In the genomic region with DNA sequence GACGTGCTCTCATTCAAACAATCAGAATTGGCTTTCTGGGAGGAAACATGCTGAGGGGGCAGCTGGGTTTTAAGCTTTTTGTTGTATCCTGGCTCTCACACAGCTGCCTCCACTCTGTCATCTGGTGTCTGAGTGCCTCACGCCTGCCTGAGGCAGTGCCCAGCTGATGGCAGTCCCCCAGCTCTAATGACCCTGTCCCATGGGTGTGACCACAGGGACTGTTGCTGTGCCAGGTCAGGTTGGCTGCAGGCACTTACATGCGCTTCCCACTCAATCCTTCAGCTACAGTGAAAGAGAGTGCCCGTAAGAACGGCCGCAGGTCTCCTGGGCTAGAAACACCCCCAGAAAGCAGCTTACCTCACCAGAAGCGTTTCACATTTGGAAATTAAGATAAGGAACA, we compare ENCODE assay signal across 13 cellular contexts. TPM values are rescaled to one million over a fixed set of nuclear protein-coding genes. Genes with fewer than 3 reads are reported as not detected.
A peak's percentile ranks its signal among the peaks of the same experiment; 100 is the strongest.
DNase-seq lines count a peak whose midpoint lies in the region; ATAC-seq and TF ChIP-seq lines count a peak whose summit lies in the region.
"Had no signal": no experiment of that assay in that cellular context is flagged by ENCODE, and none has a peak within 500 bp of the region (broad histone marks: within the 10 kb centered on the region; RNA-seq: fewer than 3 reads in every experiment).

No MANE protein-coding gene starts in this region.

- no peak for TF ChIP-seq EP300 in sigmoid colon (IDR thresholded peaks at IDR 0.05)

- H3K27me3 ChIP-seq in sigmoid colon = no peaks in the 10 kb centered on the region
- H3K27me3 ChIP-seq: esophagus muscularis mucosa had no signal

- H3K36me3 ChIP-seq in sigmoid colon = peaks cover 21 to 91% (median 55%) of the 10 kb centered on the region in 4 donors

- ATAC-seq in left cardiac atrium (peak; percentile 80 to 82), GM18519 (IDR thresholded peaks at IDR 0.05; ENCODE audit: low FRiP score, unreplicated experiment) (no peak), GM21786 (IDR thresholded peaks at IDR 0.05; ENCODE audit: unreplicated experiment) (no peak)

- intact Hi-C loops in left cardiac atrium (cut with DNase I) = no loop called here
- intact Hi-C loops in sigmoid colon (cut with DNase I) = no loop called here

- H3K9me3 ChIP-seq in sigmoid colon = no peaks in the 10 kb centered on the region
- H3K9me3 ChIP-seq: esophagus muscularis mucosa, thoracic aorta had no signal

- no peak overlapping the region for H3K4me3 ChIP-seq in sigmoid colon
- H3K4me3 ChIP-seq: esophagus muscularis mucosa, thoracic aorta had no signal

- DNase-seq in NCI-H1417 (lab: John Stamatoyannopoulos, UW) (peak in 2 of 3 experiments; percentile 32 to 82), NCI-H1417 treated with DMSO at 0.1 percent for 48 hours (lab: John Stamatoyannopoulos, UW) (no peak), NCI-H69 (lab: John Stamatoyannopoulos, UW) (peak; percentile 97), left cardiac atrium (peak; percentile 57), sigmoid colon (peak; percentile 37), DMS 273 (lab: John Stamatoyannopoulos, UW; ENCODE audit: unreplicated experiment) (no peak)
- DNase-seq: activated CD4-positive, CD25-positive, alpha-beta regulatory T cell; activated T-cell treated with anti-CD3 and anti-CD28 coated beads for 4 hours; stimulated activated CD4-positive, alpha-beta T cell treated with anti-CD3 and anti-CD28 coated beads, Interleukin-15, amount 100 ng/mL, for 24 hours had no signal

- H3K27ac ChIP-seq in sigmoid colon = peak overlapping the region in 1 of 4 donors; percentile 64

- WGBS in sigmoid colon, 2 donors = 87 to 92% methylated on average over 7 of the region's 7 CpGs

- no peak for TF ChIP-seq POLR2A in sigmoid colon (IDR thresholded peaks at IDR 0.05)

- H3K4me1 ChIP-seq in sigmoid colon = no peaks in the 10 kb centered on the region

- TF ChIP-seq CTCF in sigmoid colon (IDR thresholded peaks at IDR 0.05) = no peak

RNA-seq across cellular contexts. Expression of gene ARFGAP3, which starts 53.6 kb away (rescaled TPM):
- total RNA-seq in left cardiac atrium (10 to 100 TPM; 21.2 to 39.8 TPM), sigmoid colon (10 to 100 TPM; 35.7 to 45.3 (median 40.5) TPM)
- 10 to 100 TPM; 23.4 to 28.4 (median 27.1) TPM for polyA plus RNA-seq in sigmoid colon

Comparison
In these comparisons a context has a peak if more than half of its experiments do, and no peak if none do; other contexts are left out.
1. DNase-seq: peak in NCI-H1417 (2 of 3), NCI-H69 (single experiment), left cardiac atrium (single experiment) and sigmoid colon (single experiment); none in NCI-H1417 treated with DMSO at 0.1 percent for 48 hours (single experiment) and DMS 273 (single experiment).
2. ATAC-seq: peak in left cardiac atrium (2 of 2); none in GM18519 (single experiment) and GM21786 (single experiment).